Comparison of ENCODE assay signal across 8 cellular contexts in the genomic region with DNA sequence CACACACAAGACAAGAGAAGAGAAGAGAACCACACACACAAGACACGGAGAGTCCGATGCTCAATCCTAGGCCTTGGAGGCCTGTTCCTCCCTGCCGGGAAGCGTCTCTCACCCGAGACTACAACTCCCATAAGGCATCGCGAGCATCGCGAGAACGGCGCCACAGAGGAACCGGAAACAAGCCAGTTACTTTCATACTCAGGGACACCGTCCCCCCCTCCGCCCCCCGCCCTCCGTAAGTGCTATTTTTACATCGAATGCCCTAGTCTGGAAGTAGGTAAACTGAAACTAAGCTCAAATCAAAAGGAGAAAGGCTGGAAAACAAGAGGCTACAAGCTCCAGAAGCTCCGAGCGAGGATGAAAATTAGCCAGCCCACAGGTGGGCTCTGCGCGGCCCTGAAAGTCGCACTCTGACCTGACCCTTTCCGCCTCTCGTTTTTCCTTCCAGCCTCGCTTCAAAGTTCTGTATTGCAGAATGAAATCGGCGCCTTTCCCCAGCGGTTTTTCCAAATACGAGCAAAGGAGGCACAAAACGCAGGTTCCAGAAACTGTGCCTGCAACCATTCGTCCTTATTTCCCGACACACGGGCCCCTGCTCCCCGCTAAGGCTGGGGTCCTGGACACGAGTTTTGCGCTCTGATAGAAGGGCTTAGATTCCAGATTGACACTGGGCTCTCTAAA. TPM values are rescaled to one million over a fixed set of nuclear protein-coding genes. Genes with fewer than 3 reads are reported as not detected.
DNase-seq lines count a peak whose midpoint lies in the region; ATAC-seq lines count a peak whose summit lies in the region.

No MANE protein-coding gene starts in this region.

- H3K4me1 ChIP-seq in BLaER1: peaks cover 11% of the 10 kb centered on the region

- H3K27me3 Mint-ChIP-seq in activated CD4-positive, alpha-beta T cell treated with anti-CD3 and anti-CD28 coated beads, Interleukin-2, amount 10 ng/mL, durations not matched to agents 24 days and 14 days: no peaks in the 10 kb centered on the region

- intact Hi-C loops in activated CD4-positive, alpha-beta T cell treated with anti-CD3 and anti-CD28 coated beads, Interleukin-2, amount 10 ng/mL, durations not matched to agents 24 days and 14 days (cut with micrococcal nuclease): loop anchor here (1.0 to 10.0 kb wide), 7 partner anchors 11 to 485 kb away; partner anchors contain the start of genes DNAJC12, HNRNPH3 and PBLD

- H3K27ac Mint-ChIP-seq in activated CD4-positive, alpha-beta T cell treated with anti-CD3 and anti-CD28 coated beads, Interleukin-2, amount 10 ng/mL, durations not matched to agents 24 days and 14 days: peak overlapping the region; percentile 92

- H3K4me2 ChIP-seq in BLaER1: peak overlapping the region; percentile 94

- peak overlapping the region; percentile 91 for H3K9ac ChIP-seq in BLaER1

- H3K4me1 Mint-ChIP-seq in activated CD4-positive, alpha-beta T cell treated with anti-CD3 and anti-CD28 coated beads, Interleukin-2, amount 10 ng/mL, durations not matched to agents 24 days and 14 days: peaks cover 8% of the 10 kb centered on the region

- no peaks in the 10 kb centered on the region for H3K9me3 ChIP-seq in BLaER1

- no peaks in the 10 kb centered on the region for H4K20me1 ChIP-seq in BLaER1

- DNase-seq in NCI-H524 treated with DMSO at 0.1 percent for 48 hours (lab: John Stamatoyannopoulos, UW) (peak; percentile 15), dedifferentiated amniotic fluid mesenchymal stem cell (ENCODE audit: extremely low spot score) (peak; percentile 95), left lobe of liver (ENCODE audit: low spot score) (peak; percentile 98)
- DNase-seq in activated CD4-positive, alpha-beta T cell treated with anti-CD3 and anti-CD28 coated beads, Interleukin-2, amount 10 ng/mL, durations not matched to agents 24 days and 14 days: peak; percentile 99
- peak; percentile 94 for DNase-seq in stimulated activated CD4-positive, alpha-beta T cell treated with anti-CD3 and anti-CD28 coated beads, Interleukin-2, amount 100 ng/mL, for 24 hours

- no peaks in the 10 kb centered on the region for H3K27me3 ChIP-seq in BLaER1

- H3K9me3 Mint-ChIP-seq in activated CD4-positive, alpha-beta T cell treated with anti-CD3 and anti-CD28 coated beads, Interleukin-2, amount 10 ng/mL, durations not matched to agents 24 days and 14 days: no peaks in the 10 kb centered on the region

- peaks cover 1% of the 10 kb centered on the region for H3K36me3 Mint-ChIP-seq in activated CD4-positive, alpha-beta T cell treated with anti-CD3 and anti-CD28 coated beads, Interleukin-2, amount 10 ng/mL, durations not matched to agents 24 days and 14 days (ENCODE audit: low read depth)

- H3K27ac ChIP-seq in BLaER1: peak overlapping the region; percentile 91

- H3K4me3 ChIP-seq in BLaER1: peak overlapping the region; percentile 76

- H3K36me3 ChIP-seq in BLaER1: no peaks in the 10 kb centered on the region

- H3K4me3 Mint-ChIP-seq in activated CD4-positive, alpha-beta T cell treated with anti-CD3 and anti-CD28 coated beads, Interleukin-2, amount 10 ng/mL, durations not matched to agents 24 days and 14 days: peak overlapping the region; percentile 90

- ATAC-seq in GM19324 (IDR thresholded peaks at IDR 0.05; ENCODE audit: low FRiP score, unreplicated experiment) (peak; percentile 95), HG03460 (IDR thresholded peaks at IDR 0.05; ENCODE audit: unreplicated experiment) (peak; percentile 91), left lobe of liver (peak; percentile 98)

RNA-seq across cellular contexts. Expression of gene DNAJC12, which starts 11.5 kb away (rescaled TPM):
- 23.8 and 24.2 TPM in 2 replicates for total RNA-seq in activated CD4-positive, alpha-beta T cell treated with anti-CD3 and anti-CD28 coated beads, Interleukin-2, amount 10 ng/mL, durations not matched to agents 24 days and 14 days
- 14.3 TPM for total RNA-seq in left lobe of liver

RNA-seq across cellular contexts. Expression of gene SIRT1, which starts 35.0 kb away (rescaled TPM):
- total RNA-seq in activated CD4-positive, alpha-beta T cell treated with anti-CD3 and anti-CD28 coated beads, Interleukin-2, amount 10 ng/mL, durations not matched to agents 24 days and 14 days: 27.1 and 27.8 TPM in 2 replicates
- total RNA-seq in left lobe of liver: 5.5 TPM

Comparison
In these comparisons a context has a peak if more than half of its experiments do, and no peak if none do; other contexts are left out.
1. Peak in every context shown above with its lines: DNase-seq, ATAC-seq, H3K4me3 ChIP-seq and H3K27ac ChIP-seq.
2. DNase-seq: peak in every context shown above with its lines; median percentile 99 in activated CD4-positive, alpha-beta T cell treated with anti-CD3 and anti-CD28 coated beads, Interleukin-2, amount 10 ng/mL, durations not matched to agents 24 days and 14 days; 98 in left lobe of liver; 95 in dedifferentiated amniotic fluid mesenchymal stem cell; 94 in stimulated activated CD4-positive, alpha-beta T cell treated with anti-CD3 and anti-CD28 coated beads, Interleukin-2, amount 100 ng/mL, for 24 hours; 15 in NCI-H524 treated with DMSO at 0.1 percent for 48 hours.